In genomic region chr16:67751331-67751730, GRCh38 we compare ENCODE assay signal across 1 cellular context. TPM values are rescaled to one million over a fixed set of nuclear protein-coding genes. Genes with fewer than 3 reads are reported as not detected.
"Had no signal": no experiment of that assay in that cellular context is flagged by ENCODE, and none has a peak within 500 bp of the region (broad histone marks: within the 10 kb centered on the region; RNA-seq: fewer than 3 reads in every experiment).

No MANE protein-coding gene starts in this region.

RNA-seq across cellular contexts. Expression of gene TSNAXIP1, which starts 55.4 kb away (rescaled TPM):
- total RNA-seq: vagina had no signal
